22 cellular contexts compared by ENCODE assay signal in the genomic region with DNA sequence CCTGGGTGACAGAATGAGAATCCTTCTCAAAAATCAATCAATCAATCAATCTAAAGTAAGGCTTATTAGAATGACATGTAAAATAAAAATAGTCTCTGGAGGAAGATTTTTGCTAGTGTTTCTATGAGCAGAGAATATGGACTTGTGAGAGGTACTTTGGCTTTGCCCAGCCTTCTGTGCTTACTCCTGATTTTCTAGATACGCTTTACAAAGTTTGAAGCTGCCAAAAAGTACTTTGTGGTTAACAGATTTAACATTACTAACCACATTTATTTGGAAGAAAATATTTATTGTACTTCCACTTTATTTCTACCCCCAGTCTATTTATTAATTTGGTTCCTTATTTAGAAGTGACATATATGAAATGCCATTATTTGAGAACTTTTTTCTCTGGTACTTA.
"Had no signal": no experiment of that assay in that cellular context is flagged by ENCODE, and none has a peak within 500 bp of the region (broad histone marks: within the 10 kb centered on the region; RNA-seq: fewer than 3 reads in every experiment).

No MANE protein-coding gene starts in this region.

- DNase-seq: activated CD4-positive, alpha-beta T cell treated with anti-CD3 and anti-CD28 coated beads, Interleukin-2, amount 10 ng/mL, durations not matched to agents 7 days and 5 days; activated CD4-positive, CD25-positive, alpha-beta regulatory T cell treated with anti-CD3 and anti-CD28 coated beads, Interleukin-2, amount 50 U/mL, for 72 hours; activated CD8-positive, alpha-beta T cell treated with anti-CD3 and anti-CD28 coated beads for 36 hours; activated naive CD8-positive, alpha-beta T cell treated with anti-CD3 and anti-CD28 coated beads for 36 hours; amniotic stem cell; body of pancreas; dermis blood vessel endothelial cell; effector CD8-positive, alpha-beta T cell; glutamatergic neuron; immature natural killer cell; kidney glomerular epithelial cell; left lung; naive thymus-derived CD8-positive, alpha-beta T cell; retina; stimulated activated CD4-positive, alpha-beta T cell treated with anti-CD3 and anti-CD28 coated beads, Interleukin-12 subunit alpha, Interleukin-12 subunit beta, amount 100 ng/mL, for 4 hours; stimulated activated CD4-positive, alpha-beta T cell treated with anti-CD3 and anti-CD28 coated beads, Interleukin-4, amount 100 ng/mL, for 4 hours; T-helper 1 cell; testis; trophoblast cell; WERI-Rb-1 had no signal

- H3K9me3 Mint-ChIP-seq: activated CD4-positive, alpha-beta T cell treated with anti-CD3 and anti-CD28 coated beads, Interleukin-2, amount 10 ng/mL, durations not matched to agents 7 days and 5 days; activated CD8-positive, alpha-beta T cell treated with anti-CD3 and anti-CD28 coated beads for 36 hours; activated naive CD8-positive, alpha-beta T cell treated with anti-CD3 and anti-CD28 coated beads for 36 hours; immature natural killer cell; naive thymus-derived CD8-positive, alpha-beta T cell; neural progenitor cell had no signal

- H3K4me3 Mint-ChIP-seq: activated CD4-positive, alpha-beta T cell treated with anti-CD3 and anti-CD28 coated beads, Interleukin-2, amount 10 ng/mL, durations not matched to agents 7 days and 5 days; activated CD8-positive, alpha-beta T cell treated with anti-CD3 and anti-CD28 coated beads for 36 hours; activated naive CD8-positive, alpha-beta T cell treated with anti-CD3 and anti-CD28 coated beads for 36 hours; immature natural killer cell; naive thymus-derived CD8-positive, alpha-beta T cell; neural progenitor cell had no signal

- H3K27me3 Mint-ChIP-seq: activated CD4-positive, alpha-beta T cell treated with anti-CD3 and anti-CD28 coated beads, Interleukin-2, amount 10 ng/mL, durations not matched to agents 7 days and 5 days; activated CD8-positive, alpha-beta T cell treated with anti-CD3 and anti-CD28 coated beads for 36 hours; activated naive CD8-positive, alpha-beta T cell treated with anti-CD3 and anti-CD28 coated beads for 36 hours; naive thymus-derived CD8-positive, alpha-beta T cell; progenitor cell of endocrine pancreas had no signal

- H3K27ac Mint-ChIP-seq: activated CD4-positive, alpha-beta T cell treated with anti-CD3 and anti-CD28 coated beads, Interleukin-2, amount 10 ng/mL, durations not matched to agents 7 days and 5 days; activated CD8-positive, alpha-beta T cell treated with anti-CD3 and anti-CD28 coated beads for 36 hours; activated naive CD8-positive, alpha-beta T cell treated with anti-CD3 and anti-CD28 coated beads for 36 hours; neural progenitor cell; progenitor cell of endocrine pancreas had no signal

- ATAC-seq: activated CD8-positive, alpha-beta T cell treated with anti-CD3 and anti-CD28 coated beads for 36 hours; body of pancreas; left lung; naive thymus-derived CD8-positive, alpha-beta T cell had no signal

- H3K4me1 Mint-ChIP-seq: neural progenitor cell had no signal
